In genomic region chr12:59046763-59047534, GRCh38 we compare ENCODE assay signal across 1 cellular context.
TF ChIP-seq lines count a peak whose summit lies in the region.

No MANE protein-coding gene starts in this region.

TF ChIP-seq in SK-N-SH, 30 proteins besides CTCF, POLR2A, EP300 and RAD21 (continued from another document):
- TF ChIP-seq PBX3 (IDR thresholded peaks at IDR 0.05) (no peak), USF2 (IDR thresholded peaks at IDR 0.05; ENCODE audit: borderline replicate concordance, low read depth, low read length) (no peak), JUND (IDR thresholded peaks at IDR 0.05) (no peak), NRF1 (IDR thresholded peaks at IDR 0.05; ENCODE audit: low read depth, low read length) (no peak), FOXM1 (IDR thresholded peaks at IDR 0.05; ENCODE audit: low read depth) (no peak), POLR2AphosphoS5 (IDR thresholded peaks at IDR 0.05; ENCODE audit: low read depth, low read length) (no peak), FOSL2 (IDR thresholded peaks at IDR 0.05; ENCODE audit: borderline replicate concordance, low read depth) (no peak)
